28 cellular contexts compared by ENCODE assay signal in the genomic region with DNA sequence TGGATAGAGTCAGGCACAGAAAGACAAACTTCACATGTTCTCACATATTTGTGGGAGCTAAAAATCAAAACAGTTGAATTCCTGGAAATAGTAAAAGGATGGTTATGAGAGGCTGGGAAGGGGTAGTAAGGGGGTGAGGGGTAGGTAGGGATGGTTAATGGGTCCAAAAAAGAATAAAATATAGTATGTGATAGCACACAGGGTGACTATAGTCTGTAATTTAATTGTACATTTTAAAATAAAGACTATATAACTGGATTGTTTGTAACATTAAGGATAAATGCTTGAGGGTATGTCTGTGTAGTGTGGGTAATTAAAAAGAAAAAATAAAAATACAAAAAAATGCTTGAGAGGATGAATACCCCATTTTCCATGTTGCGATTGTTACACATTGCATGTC.
"Had no signal": no experiment of that assay in that cellular context is flagged by ENCODE, and none has a peak within 500 bp of the region (broad histone marks: within the 10 kb centered on the region; RNA-seq: fewer than 3 reads in every experiment).

No MANE protein-coding gene starts in this region.

- H3K9me3 Mint-ChIP-seq: activated B cell treated with CpG ODN at 0.5 μM for 24 hours; activated CD8-positive, alpha-beta T cell treated with anti-CD3 and anti-CD28 coated beads for 36 hours; activated naive CD4-positive, alpha-beta T cell treated with anti-CD3 and anti-CD28 coated beads, Interleukin-2, amount 10 ng/mL, durations not matched to agents 7 days and 5 days; activated naive CD4-positive, alpha-beta T cell treated with anti-CD3 and anti-CD28 coated beads, Interleukin-2, amount 50 U/mL, for 72 hours; effector memory CD8-positive, alpha-beta T cell had no signal

- H3K4me3 Mint-ChIP-seq: activated B cell treated with CpG ODN at 0.5 μM for 24 hours; activated CD8-positive, alpha-beta T cell treated with anti-CD3 and anti-CD28 coated beads for 36 hours; activated naive CD4-positive, alpha-beta T cell treated with anti-CD3 and anti-CD28 coated beads, Interleukin-2, amount 10 ng/mL, durations not matched to agents 7 days and 5 days; effector memory CD8-positive, alpha-beta T cell had no signal

- DNase-seq: activated B cell treated with CpG ODN at 0.5 μM for 24 hours; activated CD4-positive, alpha-beta T cell treated with anti-CD3 and anti-CD28 coated beads for 48 hours; activated CD4-positive, alpha-beta T cell treated with anti-CD3 and anti-CD28 coated beads, Interleukin-2, amount 50 U/mL, for 1 hour; activated CD4-positive, alpha-beta T cell treated with anti-CD3 and anti-CD28 coated beads, Interleukin-2, amount 50 U/mL, for 48 hours; activated CD8-positive, alpha-beta memory T cell treated with anti-CD3 and anti-CD28 coated beads for 24 hours; activated CD8-positive, alpha-beta T cell treated with anti-CD3 and anti-CD28 coated beads for 36 hours; activated gamma-delta T cell; activated naive CD4-positive, alpha-beta T cell; activated naive CD4-positive, alpha-beta T cell treated with anti-CD3 and anti-CD28 coated beads, Interleukin-2, amount 10 ng/mL, durations not matched to agents 7 days and 5 days; activated T-cell treated with anti-CD3 and anti-CD28 coated beads, Interleukin-2, amount 50 U/mL, for 48 hours; adrenal gland; amygdala; aorta; body of pancreas; caudate nucleus; cortex of kidney; dermis blood vessel endothelial cell; effector CD4-positive, alpha-beta T cell; effector memory CD8-positive, alpha-beta T cell; erythroblast; foreskin keratinocyte; gastrocnemius medialis; glutamatergic neuron; heart left ventricle; T-helper 9 cell; WERI-Rb-1 had no signal

- H3K27me3 Mint-ChIP-seq: activated B cell treated with CpG ODN at 0.5 μM for 24 hours; activated CD8-positive, alpha-beta T cell treated with anti-CD3 and anti-CD28 coated beads for 36 hours; activated naive CD4-positive, alpha-beta T cell treated with anti-CD3 and anti-CD28 coated beads, Interleukin-2, amount 10 ng/mL, durations not matched to agents 7 days and 5 days; effector memory CD8-positive, alpha-beta T cell had no signal

- H3K27ac Mint-ChIP-seq: activated B cell treated with CpG ODN at 0.5 μM for 24 hours; activated CD8-positive, alpha-beta T cell treated with anti-CD3 and anti-CD28 coated beads for 36 hours; activated naive CD4-positive, alpha-beta T cell treated with anti-CD3 and anti-CD28 coated beads, Interleukin-2, amount 10 ng/mL, durations not matched to agents 7 days and 5 days; effector memory CD8-positive, alpha-beta T cell had no signal

- ATAC-seq: activated CD4-positive, CD25-positive, alpha-beta regulatory T cell treated with anti-CD3 and anti-CD28 coated beads, Interleukin-2, amount 50 U/mL, for 24 hours; activated CD8-positive, alpha-beta T cell treated with anti-CD3 and anti-CD28 coated beads for 36 hours; body of pancreas; effector memory CD8-positive, alpha-beta T cell; foreskin keratinocyte; gastrocnemius medialis; heart left ventricle had no signal
